Comparison of ENCODE assay signal across 8 cellular contexts in genomic region chr16:1054660-1055556, GRCh38. TPM values are rescaled to one million over a fixed set of nuclear protein-coding genes. Genes with fewer than 3 reads are reported as not detected.
A peak's percentile ranks its signal among the peaks of the same experiment; 100 is the strongest.
DNase-seq lines count a peak whose midpoint lies in the region; ATAC-seq, FAIRE-seq and TF ChIP-seq lines count a peak whose summit lies in the region.

No MANE protein-coding gene starts in this region.

- H3K27me3 Mint-ChIP-seq in osteocyte (ENCODE audit: unreplicated experiment) = no peaks in the 10 kb centered on the region

- H3K36me3 Mint-ChIP-seq in osteocyte (ENCODE audit: unreplicated experiment) = no peaks in the 10 kb centered on the region

- ATAC-seq in GM18858 (IDR thresholded peaks at IDR 0.05; ENCODE audit: unreplicated experiment) (no peak), HG03442 (IDR thresholded peaks at IDR 0.05; ENCODE audit: unreplicated experiment) (no peak)

- H3K9me3 Mint-ChIP-seq in osteocyte (ENCODE audit: unreplicated experiment) = peaks cover 5% of the 10 kb centered on the region

- no peak overlapping the region for H3K27ac Mint-ChIP-seq in osteocyte (ENCODE audit: unreplicated experiment)

- DNase-seq in D721Med (ENCODE audit: insufficient read length, low spot score) (peak; percentile 92), HuH-7 (ENCODE audit: low spot score) (peak; percentile 83), fibroblast of the aortic adventitia (ENCODE audit: low read depth) (peak; percentile 49), osteocyte (ENCODE audit: extremely low spot score, unreplicated experiment) (no peak), NK-92 (lab: John Stamatoyannopoulos, UW; ENCODE audit: unreplicated experiment) (no peak)
- peak; percentile 76 for DNase-seq in activated CD8-positive, alpha-beta memory T cell treated with anti-CD3 and anti-CD28 coated beads, Interleukin-2, amount 50 U/mL, for 48 hours

- no peak for FAIRE-seq in D721Med (lab: Jason Lieb, UNC)

- TF ChIP-seq CTCF in D721Med (IDR thresholded peaks at IDR 0.05; ENCODE audit: insufficient read depth, missing control alignments) (peak; percentile 51), fibroblast of the aortic adventitia (IDR thresholded peaks at IDR 0.05; ENCODE audit: insufficient read depth, low read length) (peak; percentile 84), osteocyte (IDR thresholded peaks at IDR 0.05) (peak; percentile 85)

- H3K4me3 Mint-ChIP-seq in osteocyte (ENCODE audit: unreplicated experiment) = no peak overlapping the region

- no peak overlapping the region for H3K4me3 ChIP-seq in fibroblast of the aortic adventitia (ENCODE audit: low read depth, low read length)

- no peaks in the 10 kb centered on the region for H3K4me1 Mint-ChIP-seq in osteocyte (ENCODE audit: unreplicated experiment)

RNA-seq across cellular contexts. Expression of gene SSTR5, which starts 17.6 kb away (rescaled TPM):
- total RNA-seq in fibroblast of the aortic adventitia (ENCODE audit: low replicate concordance) (not detected in 2 replicates), osteocyte (not detected in 2 replicates)

RNA-seq across cellular contexts. Expression of gene C1QTNF8, which starts 41.1 kb away (rescaled TPM):
- not detected in 2 replicates for total RNA-seq in fibroblast of the aortic adventitia (ENCODE audit: low replicate concordance)
- total RNA-seq in osteocyte = not detected in 2 replicates

Comparison
In these comparisons a context has a peak if more than half of its experiments do, and no peak if none do; other contexts are left out.
1. DNase-seq: peak in D721Med (single experiment), HuH-7 (single experiment), activated CD8-positive, alpha-beta memory T cell treated with anti-CD3 and anti-CD28 coated beads, Interleukin-2, amount 50 U/mL, for 48 hours (single experiment) and fibroblast of the aortic adventitia (single experiment); none in osteocyte (single experiment) and NK-92 (single experiment).
2. Peak in every context shown above with its lines, with median percentiles within 50 percentile points of each other: CTCF ChIP-seq.